Comparison of ENCODE assay signal across 17 cellular contexts in the genomic region with DNA sequence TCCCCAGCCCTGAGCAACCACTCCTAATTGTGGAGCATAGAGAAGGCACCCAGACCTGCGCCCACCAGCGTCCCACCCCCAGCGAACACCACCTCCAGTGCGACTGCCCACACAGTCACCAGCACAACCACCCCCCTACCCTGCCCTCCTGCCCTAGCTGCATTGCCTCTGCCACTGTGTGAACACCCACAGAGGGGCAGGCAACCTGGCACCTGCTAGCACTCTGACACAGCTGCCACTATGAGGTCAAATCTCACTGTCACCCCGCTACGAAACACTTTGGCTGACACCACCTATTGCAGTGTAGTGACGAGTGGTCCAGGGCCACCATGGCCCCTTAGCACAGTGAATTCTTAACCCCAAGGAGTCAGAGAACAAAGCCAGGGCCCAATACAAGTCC.
"Had no signal": no experiment of that assay in that cellular context is flagged by ENCODE, and none has a peak within 500 bp of the region (broad histone marks: within the 10 kb centered on the region; RNA-seq: fewer than 3 reads in every experiment).

No MANE protein-coding gene starts in this region.

- ATAC-seq: left colon; left ventricle myocardium superior; stimulated activated naive B cell treated with anti-CD40 and anti-IgM and Interleukin-4, amounts not matched to agents 10 μg/mL and 1 μg/mL and 100 μg/mL, for 72 hours had no signal

- H3K27me3 ChIP-seq: hepatocyte, spleen had no signal

- H3K36me3 ChIP-seq: spleen had no signal

- H2AFZ ChIP-seq: hepatocyte had no signal

- H3K4me3 Mint-ChIP-seq: stimulated activated naive B cell treated with anti-CD40 and anti-IgM and Interleukin-4, amounts not matched to agents 10 μg/mL and 1 μg/mL and 100 μg/mL, for 72 hours had no signal

- H3K4me2 ChIP-seq: hepatocyte had no signal

- H3K4me3 ChIP-seq: dorsolateral prefrontal cortex, hepatocyte, lung, spleen had no signal

- H3K27ac ChIP-seq: dorsolateral prefrontal cortex, hepatocyte, spleen had no signal

- DNase-seq: cortex of kidney; dorsolateral prefrontal cortex; effector CD8-positive, alpha-beta T cell; foreskin melanocyte; head of caudate nucleus; left colon; left ventricle myocardium superior; mesenchymal stem cell; midbrain; spleen; stimulated activated CD4-positive, alpha-beta T cell treated with anti-CD3 and anti-CD28 coated beads, Interleukin-15, amount 100 ng/mL, for 24 hours; stimulated activated CD4-positive, alpha-beta T cell treated with anti-CD3 and anti-CD28 coated beads, Interleukin-1b, Interleukin-23, amount 100 ng/mL, for 48 hours; stimulated activated CD4-positive, alpha-beta T cell treated with anti-CD3 and anti-CD28 coated beads, Interleukin-4, amount 100 ng/mL, for 24 hours; stimulated activated naive B cell treated with anti-CD40 and anti-IgM and Interleukin-4, amounts not matched to agents 10 μg/mL and 1 μg/mL and 100 μg/mL, for 72 hours; trophoblast cell had no signal

- H3K79me2 ChIP-seq: hepatocyte had no signal
